Comparison of ENCODE assay signal across 8 cellular contexts in genomic region chr9:63385479-63385878, GRCh38.
A peak's percentile ranks its signal among the peaks of the same experiment; 100 is the strongest.
DNase-seq lines count a peak whose midpoint lies in the region; ATAC-seq and TF ChIP-seq lines count a peak whose summit lies in the region.
"Not testable (repeated sequence)": the region's sequence is repeated elsewhere in the genome, so short reads cannot be mapped to it uniquely, and the experiment has no call there.

No MANE protein-coding gene starts in this region.

- not testable (repeated sequence) for H2BK120ac ChIP-seq in neuronal stem cell (ENCODE audit: low read depth, low read length)

- not testable (repeated sequence) for H4K91ac ChIP-seq in neuronal stem cell (ENCODE audit: low read depth, low read length, poor library complexity)

- H3K4me1 Mint-ChIP-seq in activated B cell treated with CpG ODN at 0.5 μM for 24 hours; activated naive CD8-positive, alpha-beta T cell treated with anti-CD3 and anti-CD28 coated beads, Interleukin-2, amount 50 U/mL, for 24 hours; memory B cell: not testable (repeated sequence)

- H3K4me1 ChIP-seq in HUES48 (ENCODE audit: control insufficient read depth, insufficient read depth, low read length); left ventricle myocardium inferior; neuronal stem cell (ENCODE audit: control insufficient read depth in 2 of 2, insufficient read depth in 1 of 2, low read depth in 1 of 2, low read length in 2 of 2); upper lobe of left lung: not testable (repeated sequence)

- POLR2A ChIA-PET in activated B cell treated with CpG ODN at 0.5 μM for 24 hours (lab: Charles Lee), result not testable (repeated sequence)

- H3K36me3 Mint-ChIP-seq in activated B cell treated with CpG ODN at 0.5 μM for 24 hours (ENCODE audit: low read depth); activated naive CD8-positive, alpha-beta T cell treated with anti-CD3 and anti-CD28 coated beads, Interleukin-2, amount 50 U/mL, for 24 hours (ENCODE audit: low read depth); memory B cell: not testable (repeated sequence)

- DNase-seq in activated B cell treated with CpG ODN at 0.5 μM for 24 hours, result peak; percentile 9
- DNase-seq in activated naive CD8-positive, alpha-beta T cell treated with anti-CD3 and anti-CD28 coated beads, Interleukin-2, amount 50 U/mL, for 24 hours; left ventricle myocardium inferior; memory B cell (ENCODE audit: low spot score in 2 of 2); neuronal stem cell (ENCODE audit: low spot score): not testable (repeated sequence)
- peak; percentile 25 for DNase-seq in ecto neural progenitor cell (ENCODE audit: low spot score)
- DNase-seq in upper lobe of left lung, result peak; percentile 12

- H3K36me3 ChIP-seq in HUES48 (ENCODE audit: control insufficient read depth, insufficient read depth, low read length); left ventricle myocardium inferior; neuronal stem cell (replicated peaks in 1 of 2; ENCODE audit: control insufficient read depth in 2 of 2, insufficient read depth in 2 of 2, low read length in 2 of 2); upper lobe of left lung: not testable (repeated sequence)

- H3K9ac ChIP-seq in HUES48 (ENCODE audit: low read depth, low read length); neuronal stem cell (ENCODE audit: low read depth, low read length, poor library complexity): not testable (repeated sequence)

- H3K4me3 Mint-ChIP-seq in activated B cell treated with CpG ODN at 0.5 μM for 24 hours (peak overlapping the region; percentile 61), memory B cell (peak overlapping the region; percentile 84)
- H3K4me3 Mint-ChIP-seq in activated naive CD8-positive, alpha-beta T cell treated with anti-CD3 and anti-CD28 coated beads, Interleukin-2, amount 50 U/mL, for 24 hours, result peak overlapping the region; percentile 21

- not testable (repeated sequence) for H3K27ac ChIP-seq in HUES48 (ENCODE audit: low read depth, low read length); left ventricle myocardium inferior (replicated peaks); neuronal stem cell (replicated peaks; ENCODE audit: low read length)
- peak overlapping the region in 1 of 4 donors; percentile 71 for H3K27ac ChIP-seq in upper lobe of left lung

- TF ChIP-seq CTCF in activated B cell treated with CpG ODN at 0.5 μM for 24 hours (IDR thresholded peaks at IDR 0.05); left ventricle myocardium inferior (IDR thresholded peaks at IDR 0.05; ENCODE audit: borderline replicate concordance); upper lobe of left lung (IDR thresholded peaks at IDR 0.05): not testable (repeated sequence)

- H3K9me3 Mint-ChIP-seq in activated B cell treated with CpG ODN at 0.5 μM for 24 hours; activated naive CD8-positive, alpha-beta T cell treated with anti-CD3 and anti-CD28 coated beads, Interleukin-2, amount 50 U/mL, for 24 hours; memory B cell: not testable (repeated sequence)

- H4K8ac ChIP-seq in neuronal stem cell (ENCODE audit: low read depth, low read length), result not testable (repeated sequence)

- not testable (repeated sequence) for H3K4ac ChIP-seq in neuronal stem cell (ENCODE audit: low read length)

- H3K27ac Mint-ChIP-seq in activated B cell treated with CpG ODN at 0.5 μM for 24 hours; activated naive CD8-positive, alpha-beta T cell treated with anti-CD3 and anti-CD28 coated beads, Interleukin-2, amount 50 U/mL, for 24 hours; memory B cell: not testable (repeated sequence)

- WGBS in neuronal stem cell (ENCODE audit: extremely low coverage in 2 of 2, insufficient read length in 2 of 2, insufficient replicate concordance in 1 of 2), 2 donors, result no CpG with 5 or more reads among the region's 28 CpGs
- WGBS in upper lobe of left lung, 2 donors, result 79% methylated on average over 5 of the region's 28 CpGs; no CpG with 5 or more reads in 1 of the 2 donors

- not testable (repeated sequence) for ATAC-seq in activated B cell treated with CpG ODN at 0.5 μM for 24 hours (ENCODE audit: low read depth); activated naive CD8-positive, alpha-beta T cell treated with anti-CD3 and anti-CD28 coated beads, Interleukin-2, amount 50 U/mL, for 24 hours; memory B cell (ENCODE audit: low read depth); upper lobe of left lung (ENCODE audit: low FRiP score in 2 of 2)

- H3K27me3 Mint-ChIP-seq in activated B cell treated with CpG ODN at 0.5 μM for 24 hours; activated naive CD8-positive, alpha-beta T cell treated with anti-CD3 and anti-CD28 coated beads, Interleukin-2, amount 50 U/mL, for 24 hours; memory B cell: not testable (repeated sequence)

- not testable (repeated sequence) for H2BK15ac ChIP-seq in neuronal stem cell (ENCODE audit: low read length)

- peak overlapping the region; percentile 41; the same call in 1 of the 2 replicates for H3K4me3 ChIP-seq in HUES48 (ENCODE audit: low read depth, low read length)
- peak overlapping the region; percentile 38 for H3K4me3 ChIP-seq in left ventricle myocardium inferior
- H3K4me3 ChIP-seq in neuronal stem cell (ENCODE audit: low read length in 2 of 2), result peak overlapping the region; percentile 48 to 75
- peak overlapping the region in 2 of 4 donors; percentile 24 to 34 for H3K4me3 ChIP-seq in upper lobe of left lung

- intact Hi-C loops in activated B cell treated with CpG ODN at 0.5 μM for 24 hours (cut with micrococcal nuclease); left ventricle myocardium inferior (cut with micrococcal nuclease): not testable (repeated sequence)

- H3K79me1 ChIP-seq in neuronal stem cell (ENCODE audit: low read depth, low read length), result not testable (repeated sequence)

- H3K27me3 ChIP-seq in HUES48 (ENCODE audit: control insufficient read depth, insufficient read depth, low read length); left ventricle myocardium inferior (ENCODE audit: low read depth); neuronal stem cell (ENCODE audit: control insufficient read depth in 3 of 3, insufficient read depth in 3 of 3, low read depth in 1 of 3, low read length in 3 of 3); upper lobe of left lung: not testable (repeated sequence)

- not testable (repeated sequence) for H3K14ac ChIP-seq in neuronal stem cell (ENCODE audit: low read length)

- not testable (repeated sequence) for H3K4me2 ChIP-seq in neuronal stem cell (ENCODE audit: insufficient read depth, low read length, poor library complexity, severe bottlenecking)

- H3K23ac ChIP-seq in neuronal stem cell (ENCODE audit: low read depth, low read length, poor library complexity), result not testable (repeated sequence)

- H2AFZ ChIP-seq in neuronal stem cell (ENCODE audit: low read length), result not testable (repeated sequence)

- not testable (repeated sequence) for H2AK5ac ChIP-seq in neuronal stem cell (ENCODE audit: low read depth, low read length)

- TF ChIP-seq POLR2A in upper lobe of left lung (IDR thresholded peaks at IDR 0.05), result not testable (repeated sequence)

- CTCF ChIA-PET in activated B cell treated with CpG ODN at 0.5 μM for 24 hours (lab: Charles Lee), result not testable (repeated sequence)

- not testable (repeated sequence) for H2BK12ac ChIP-seq in neuronal stem cell (ENCODE audit: low read length)

- H3K9me3 ChIP-seq in HUES48 (ENCODE audit: control insufficient read depth, insufficient read depth, low read length); left ventricle myocardium inferior (replicated peaks); neuronal stem cell (replicated peaks in 1 of 2; ENCODE audit: control insufficient read depth in 2 of 2, insufficient read depth in 1 of 2, low read depth in 1 of 2, low read length in 2 of 2); upper lobe of left lung: not testable (repeated sequence)

- not testable (repeated sequence) for TF ChIP-seq EP300 in upper lobe of left lung (IDR thresholded peaks at IDR 0.05)

- not testable (repeated sequence) for H2BK5ac ChIP-seq in neuronal stem cell (ENCODE audit: low read length)

- H3K18ac ChIP-seq in neuronal stem cell (ENCODE audit: low read length), result not testable (repeated sequence)

Comparison
In these comparisons a context has a peak if more than half of its experiments do, and no peak if none do; other contexts are left out.
1. H3K4me3 Mint-ChIP-seq: peak in every context shown above with its lines; median percentile 84 in memory B cell; 61 in activated B cell treated with CpG ODN at 0.5 μM for 24 hours; 21 in activated naive CD8-positive, alpha-beta T cell treated with anti-CD3 and anti-CD28 coated beads, Interleukin-2, amount 50 U/mL, for 24 hours.